In genomic region chr11:115005663-115006062, GRCh38 we compare ENCODE assay signal across 39 cellular contexts.
"Had no signal": no experiment of that assay in that cellular context is flagged by ENCODE, and none has a peak within 500 bp of the region (broad histone marks: within the 10 kb centered on the region; RNA-seq: fewer than 3 reads in every experiment).

No MANE protein-coding gene starts in this region.

- ATAC-seq: activated naive CD4-positive, alpha-beta T cell treated with anti-CD3 and anti-CD28 coated beads, Interleukin-2, amount 50 U/mL, for 72 hours; activated naive CD8-positive, alpha-beta T cell treated with anti-CD3 and anti-CD28 coated beads, Interleukin-2, amount 50 U/mL, for 24 hours; activated T-cell treated with anti-CD3 and anti-CD28 coated beads, Interleukin-2, amount 50 U/mL, for 4 hours; activated T-cell treated with anti-CD3 and anti-CD28 coated beads, Interleukin-2, amount 50 U/mL, for 72 hours; activated T-helper 17 cell treated with anti-CD3 and anti-CD28 coated beads, Interleukin-2, amount 50 U/mL, for 72 hours; body of pancreas had no signal

- H3K27ac Mint-ChIP-seq: activated naive CD4-positive, alpha-beta T cell treated with anti-CD3 and anti-CD28 coated beads for 36 hours; activated naive CD4-positive, alpha-beta T cell treated with anti-CD3 and anti-CD28 coated beads, Interleukin-2, amount 10 ng/mL, durations not matched to agents 7 days and 5 days; activated naive CD4-positive, alpha-beta T cell treated with anti-CD3 and anti-CD28 coated beads, Interleukin-2, amount 50 U/mL, for 24 hours; activated naive CD4-positive, alpha-beta T cell treated with anti-CD3 and anti-CD28 coated beads, Interleukin-2, amount 50 U/mL, for 72 hours; activated naive CD8-positive, alpha-beta T cell; activated naive CD8-positive, alpha-beta T cell treated with anti-CD3 and anti-CD28 coated beads for 36 hours; activated naive CD8-positive, alpha-beta T cell treated with anti-CD3 and anti-CD28 coated beads, Interleukin-2, amount 10 ng/mL, durations not matched to agents 7 days and 5 days; activated naive CD8-positive, alpha-beta T cell treated with anti-CD3 and anti-CD28 coated beads, Interleukin-2, amount 50 U/mL, for 24 hours; activated T-cell treated with anti-CD3 and anti-CD28 coated beads, Interleukin-2, amount 50 U/mL, for 24 hours; activated T-cell treated with anti-CD3 and anti-CD28 coated beads, Interleukin-2, amount 50 U/mL, for 72 hours; activated T-helper 1 cell treated with anti-CD3 and anti-CD28 coated beads, Interleukin-12 subunit alpha, Interleukin-12 subunit beta, Interleukin-2, Interleukin-4 antibody, amounts not matched to agents 30 ng/mL and 10 ng/mL and 1 ng/mL, durations not matched to agents 14 hours and 24 hours and 36 hours; activated T-helper 17 cell treated with anti-CD3 and anti-CD28 coated beads, Interleukin-2, amount 50 U/mL, for 72 hours; activated T-helper 2 cell treated with anti-CD3 and anti-CD28 coated beads, Interferon-gamma antibody, Interleukin-2, Interleukin-4, amounts not matched to agents 10 μg/mL and 5 μg/mL and 100 μg/mL, durations not matched to agents 14 hours and 24 hours and 36 hours; brain had no signal

- H3K4me3 ChIP-seq: adrenal gland, ascending aorta, body of pancreas, breast epithelium, cardiac muscle cell had no signal

- H3K4me1 Mint-ChIP-seq: activated naive CD4-positive, alpha-beta T cell treated with anti-CD3 and anti-CD28 coated beads, Interleukin-2, amount 10 ng/mL, durations not matched to agents 7 days and 5 days; activated naive CD4-positive, alpha-beta T cell treated with anti-CD3 and anti-CD28 coated beads, Interleukin-2, amount 50 U/mL, for 24 hours; activated naive CD8-positive, alpha-beta T cell treated with anti-CD3 and anti-CD28 coated beads for 36 hours; activated naive CD8-positive, alpha-beta T cell treated with anti-CD3 and anti-CD28 coated beads, Interleukin-2, amount 10 ng/mL, durations not matched to agents 7 days and 5 days; activated naive CD8-positive, alpha-beta T cell treated with anti-CD3 and anti-CD28 coated beads, Interleukin-2, amount 50 U/mL, for 24 hours; activated T-helper 17 cell treated with anti-CD3 and anti-CD28 coated beads, Interleukin-2, amount 50 U/mL, for 72 hours; brain; central memory CD8-positive, alpha-beta T cell had no signal

- H3K9me3 Mint-ChIP-seq: activated naive CD4-positive, alpha-beta T cell treated with anti-CD3 and anti-CD28 coated beads for 36 hours; activated naive CD4-positive, alpha-beta T cell treated with anti-CD3 and anti-CD28 coated beads, Interleukin-2, amount 10 ng/mL, durations not matched to agents 7 days and 5 days; activated naive CD8-positive, alpha-beta T cell treated with anti-CD3 and anti-CD28 coated beads for 36 hours; activated naive CD8-positive, alpha-beta T cell treated with anti-CD3 and anti-CD28 coated beads, Interleukin-2, amount 10 ng/mL, durations not matched to agents 7 days and 5 days; activated naive CD8-positive, alpha-beta T cell treated with anti-CD3 and anti-CD28 coated beads, Interleukin-2, amount 50 U/mL, for 24 hours; activated T-cell treated with anti-CD3 and anti-CD28 coated beads, Interleukin-2, amount 50 U/mL, for 24 hours; activated T-cell treated with anti-CD3 and anti-CD28 coated beads, Interleukin-2, amount 50 U/mL, for 4 hours; activated T-helper 1 cell treated with anti-CD3 and anti-CD28 coated beads, Interleukin-12 subunit alpha, Interleukin-12 subunit beta, Interleukin-2, Interleukin-4 antibody, amounts not matched to agents 30 ng/mL and 10 ng/mL and 1 ng/mL, durations not matched to agents 14 hours and 24 hours and 36 hours; activated T-helper 17 cell treated with anti-CD3 and anti-CD28 coated beads, Interleukin-2, amount 50 U/mL, for 72 hours; activated T-helper 2 cell treated with anti-CD3 and anti-CD28 coated beads, Interferon-gamma antibody, Interleukin-2, Interleukin-4, amounts not matched to agents 10 μg/mL and 5 μg/mL and 100 μg/mL, durations not matched to agents 14 hours and 24 hours and 36 hours; central memory CD8-positive, alpha-beta T cell had no signal

- H3K27ac ChIP-seq: adrenal gland, ascending aorta, body of pancreas, brain microvascular endothelial cell, breast epithelium, cardiac muscle cell had no signal

- H3K27me3 Mint-ChIP-seq: activated naive CD4-positive, alpha-beta T cell treated with anti-CD3 and anti-CD28 coated beads, Interleukin-2, amount 10 ng/mL, durations not matched to agents 7 days and 5 days; activated naive CD8-positive, alpha-beta T cell treated with anti-CD3 and anti-CD28 coated beads, Interleukin-2, amount 10 ng/mL, durations not matched to agents 7 days and 5 days; activated naive CD8-positive, alpha-beta T cell treated with anti-CD3 and anti-CD28 coated beads, Interleukin-2, amount 50 U/mL, for 24 hours; activated T-helper 17 cell treated with anti-CD3 and anti-CD28 coated beads, Interleukin-2, amount 50 U/mL, for 72 hours had no signal

- H3K27me3 ChIP-seq: adrenal gland, ascending aorta, body of pancreas, brain microvascular endothelial cell, breast epithelium, cardiac muscle cell had no signal

- H3K4me1 ChIP-seq: adrenal gland, ascending aorta, body of pancreas, breast epithelium had no signal

- FAIRE-seq: astrocyte, bronchial epithelial cell had no signal

- H3K9me3 ChIP-seq: ascending aorta, body of pancreas, breast epithelium had no signal

- H3K36me3 ChIP-seq: adrenal gland, ascending aorta, brain microvascular endothelial cell, breast epithelium, cardiac muscle cell had no signal

- H3K36me3 Mint-ChIP-seq: activated naive CD4-positive, alpha-beta T cell treated with anti-CD3 and anti-CD28 coated beads, Interleukin-2, amount 10 ng/mL, durations not matched to agents 7 days and 5 days; activated naive CD4-positive, alpha-beta T cell treated with anti-CD3 and anti-CD28 coated beads, Interleukin-2, amount 50 U/mL, for 24 hours; activated naive CD8-positive, alpha-beta T cell; activated naive CD8-positive, alpha-beta T cell treated with anti-CD3 and anti-CD28 coated beads for 36 hours; activated naive CD8-positive, alpha-beta T cell treated with anti-CD3 and anti-CD28 coated beads, Interleukin-2, amount 10 ng/mL, durations not matched to agents 7 days and 5 days; brain had no signal

- H3K4me3 Mint-ChIP-seq: activated naive CD4-positive, alpha-beta T cell treated with anti-CD3 and anti-CD28 coated beads for 36 hours; activated naive CD4-positive, alpha-beta T cell treated with anti-CD3 and anti-CD28 coated beads, Interleukin-2, amount 10 ng/mL, durations not matched to agents 7 days and 5 days; activated naive CD4-positive, alpha-beta T cell treated with anti-CD3 and anti-CD28 coated beads, Interleukin-2, amount 50 U/mL, for 24 hours; activated naive CD8-positive, alpha-beta T cell; activated naive CD8-positive, alpha-beta T cell treated with anti-CD3 and anti-CD28 coated beads for 36 hours; activated naive CD8-positive, alpha-beta T cell treated with anti-CD3 and anti-CD28 coated beads, Interleukin-2, amount 10 ng/mL, durations not matched to agents 7 days and 5 days; activated naive CD8-positive, alpha-beta T cell treated with anti-CD3 and anti-CD28 coated beads, Interleukin-2, amount 50 U/mL, for 24 hours; activated T-cell treated with anti-CD3 and anti-CD28 coated beads, Interleukin-2, amount 50 U/mL, for 24 hours; activated T-cell treated with anti-CD3 and anti-CD28 coated beads, Interleukin-2, amount 50 U/mL, for 4 hours; activated T-cell treated with anti-CD3 and anti-CD28 coated beads, Interleukin-2, amount 50 U/mL, for 72 hours; activated T-helper 1 cell treated with anti-CD3 and anti-CD28 coated beads, Interleukin-12 subunit alpha, Interleukin-12 subunit beta, Interleukin-2, Interleukin-4 antibody, amounts not matched to agents 30 ng/mL and 10 ng/mL and 1 ng/mL, durations not matched to agents 14 hours and 24 hours and 36 hours; activated T-helper 17 cell treated with anti-CD3 and anti-CD28 coated beads, Interleukin-2, amount 50 U/mL, for 72 hours; brain; central memory CD8-positive, alpha-beta T cell had no signal

- DNase-seq: activated effector memory CD4-positive, alpha-beta T cell treated with anti-CD3 and anti-CD28 coated beads, Interleukin-2, amount 50 U/mL, for 16 hours; activated effector memory CD4-positive, alpha-beta T cell treated with Interleukin-2 at 50 U/mL for 16 hours; activated gamma-delta T cell; activated gamma-delta T cell treated with Interleukin-2 at 50 U/mL for 16 hours; activated naive CD4-positive, alpha-beta T cell; activated naive CD4-positive, alpha-beta T cell treated with anti-CD3 and anti-CD28 coated beads for 36 hours; activated naive CD4-positive, alpha-beta T cell treated with anti-CD3 and anti-CD28 coated beads, Interleukin-2, amount 10 ng/mL, durations not matched to agents 7 days and 5 days; activated naive CD4-positive, alpha-beta T cell treated with anti-CD3 and anti-CD28 coated beads, Interleukin-2, amount 50 U/mL, for 16 hours; activated naive CD4-positive, alpha-beta T cell treated with Interleukin-2 at 50 U/mL for 16 hours; activated naive CD8-positive, alpha-beta T cell treated with anti-CD3 and anti-CD28 coated beads for 36 hours; activated naive CD8-positive, alpha-beta T cell treated with anti-CD3 and anti-CD28 coated beads, Interleukin-2, amount 10 ng/mL, durations not matched to agents 7 days and 5 days; activated naive CD8-positive, alpha-beta T cell treated with anti-CD3 and anti-CD28 coated beads, Interleukin-2, amount 50 U/mL, for 24 hours; activated T-cell treated with anti-CD3 and anti-CD28 coated beads, Interleukin-2, amount 50 U/mL, for 24 hours; activated T-cell treated with anti-CD3 and anti-CD28 coated beads, Interleukin-2, amount 50 U/mL, for 4 hours; activated T-cell treated with anti-CD3 and anti-CD28 coated beads, Interleukin-2, amount 50 U/mL, for 48 hours; activated T-cell treated with anti-CD3 and anti-CD28 coated beads, Interleukin-2, amount 50 U/mL, for 72 hours; adrenal gland; amniotic stem cell; amygdala; anterior cingulate cortex; aorta; body of pancreas; brain microvascular endothelial cell; caudate nucleus; central memory CD4-positive, alpha-beta T cell; cerebellar nuclear complex had no signal
